Comparison of ENCODE assay signal across 9 cellular contexts in the genomic region with DNA sequence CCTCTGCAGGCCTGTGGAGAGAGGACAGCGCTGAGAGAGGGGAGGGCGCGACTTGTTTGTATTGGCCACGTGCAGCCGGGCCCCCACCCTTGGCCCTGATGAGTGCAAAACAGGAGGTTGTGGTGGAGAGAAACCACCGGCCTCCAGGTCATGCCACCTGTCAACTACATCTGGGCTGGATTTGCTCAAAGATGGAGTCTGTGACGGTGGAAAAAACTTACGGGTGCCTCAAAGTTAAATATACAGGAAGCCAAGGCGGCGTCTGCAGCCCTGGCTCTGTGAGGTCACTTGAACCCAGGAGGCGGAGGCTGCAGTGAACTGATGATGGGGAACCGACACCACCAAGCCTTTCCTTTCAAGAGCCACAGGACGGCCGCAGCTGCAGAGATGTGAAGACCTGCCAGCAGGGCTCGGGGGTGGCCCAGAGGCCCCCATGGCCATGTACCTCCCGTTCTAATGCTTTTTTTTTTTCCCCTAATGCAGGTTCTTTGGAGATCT. TPM values are rescaled to one million over a fixed set of nuclear protein-coding genes. Genes with fewer than 3 reads are reported as not detected.
DNase-seq lines count a peak whose midpoint lies in the region; ATAC-seq and TF ChIP-seq lines count a peak whose summit lies in the region.
"Had no signal": no experiment of that assay in that cellular context is flagged by ENCODE, and none has a peak within 500 bp of the region (broad histone marks: within the 10 kb centered on the region; RNA-seq: fewer than 3 reads in every experiment).

No MANE protein-coding gene starts in this region.

- H3K4me1 ChIP-seq in thymus (ENCODE audit: control insufficient read depth, insufficient read depth, low read length) (peaks cover 21% of the 10 kb centered on the region), heart left ventricle (peaks cover 0 to 22% (median 0%) of the 10 kb centered on the region in 12 donors)

- 7% methylated on average over 16 of the region's 16 CpGs for WGBS in thymus
- 73 to 85% (median 83%) methylated on average over 16 of the region's 16 CpGs for WGBS in heart left ventricle, 4 donors

- H3K36me3 ChIP-seq in thymus (ENCODE audit: control insufficient read depth, insufficient read depth) = no peaks in the 10 kb centered on the region
- no peaks in the 10 kb centered on the region for H3K36me3 ChIP-seq in heart left ventricle

- no peak overlapping the region for H3K4me3 ChIP-seq in thymus (ENCODE audit: low read length)
- H3K4me3 ChIP-seq in heart left ventricle = no peak overlapping the region

- peaks cover 7% of the 10 kb centered on the region for H3K4me1 Mint-ChIP-seq in T-helper 2 cell treated with Interferon-gamma antibody and Interleukin-4, amounts not matched to agents 5 μg/mL and 100 μg/mL, for 36 hours (ENCODE audit: low read depth)

- intact Hi-C loops in heart left ventricle (cut with DNase I) = no loop called here

- no peak overlapping the region for H3K4me3 Mint-ChIP-seq in T-helper 2 cell treated with Interferon-gamma antibody and Interleukin-4, amounts not matched to agents 5 μg/mL and 100 μg/mL, for 36 hours

- H3K36me3 Mint-ChIP-seq in T-helper 2 cell treated with Interferon-gamma antibody and Interleukin-4, amounts not matched to agents 5 μg/mL and 100 μg/mL, for 36 hours (ENCODE audit: low read depth) = no peaks in the 10 kb centered on the region

- H3K27me3 Mint-ChIP-seq in T-helper 2 cell treated with Interferon-gamma antibody and Interleukin-4, amounts not matched to agents 5 μg/mL and 100 μg/mL, for 36 hours (ENCODE audit: low read depth) = peaks cover 1% of the 10 kb centered on the region

- H3K9me3 ChIP-seq in thymus (ENCODE audit: control insufficient read depth) = no peaks in the 10 kb centered on the region
- no peaks in the 10 kb centered on the region for H3K9me3 ChIP-seq in heart left ventricle

- no peaks in the 10 kb centered on the region for H3K9me3 Mint-ChIP-seq in T-helper 2 cell treated with Interferon-gamma antibody and Interleukin-4, amounts not matched to agents 5 μg/mL and 100 μg/mL, for 36 hours

- peak; percentile 43 for ATAC-seq in HG03558 (IDR thresholded peaks at IDR 0.05; ENCODE audit: extremely low read depth, unreplicated experiment)
- no peak for ATAC-seq in heart left ventricle
- ATAC-seq in GM18520 (IDR thresholded peaks at IDR 0.05; ENCODE audit: unreplicated experiment) = no peak

- no peaks in the 10 kb centered on the region for H3K27me3 ChIP-seq in thymus (ENCODE audit: control insufficient read depth, insufficient read depth)
- no peaks in the 10 kb centered on the region for H3K27me3 ChIP-seq in heart left ventricle

- H3K27ac ChIP-seq in thymus (ENCODE audit: low read depth) (peak overlapping the region; percentile 9), heart left ventricle (no peak overlapping the region)

- DNase-seq in T-helper 2 cell (peak in 3 of 5 experiments; percentile 22 to 72 (median 64)), heart left ventricle (no peak), SKM-1 (lab: John Stamatoyannopoulos, UW; ENCODE audit: unreplicated experiment) (no peak)
- DNase-seq in T-helper 2 cell treated with Interferon-gamma antibody and Interleukin-4, amounts not matched to agents 5 μg/mL and 100 μg/mL, for 36 hours (ENCODE audit: low spot score) = no peak
- peak; percentile 71 for DNase-seq in activated effector memory CD4-positive, alpha-beta T cell treated with anti-CD3 and anti-CD28 coated beads, Interleukin-2, amount 50 U/mL, for 16 hours

- H3K27ac Mint-ChIP-seq in T-helper 2 cell treated with Interferon-gamma antibody and Interleukin-4, amounts not matched to agents 5 μg/mL and 100 μg/mL, for 36 hours = no peak overlapping the region

- no peak for TF ChIP-seq POLR2A in heart left ventricle (IDR thresholded peaks at IDR 0.05)

- TF ChIP-seq CTCF in heart left ventricle (IDR thresholded peaks at IDR 0.05) = no peak

RNA-seq across cellular contexts. Expression of a gene that starts 15.6 kb away (rescaled TPM):
- 6.4 TPM for polyA plus RNA-seq in thymus
- total RNA-seq in heart left ventricle = 1 to 10 TPM; 1.0 to 4.1 (median 1.6) TPM
- polyA plus RNA-seq in heart left ventricle = 1 to 10 TPM in 1 of 2 donors, under 1 TPM in 1; 0.53 to 3.7 TPM
- polyA plus RNA-seq: aorta had no signal

RNA-seq across cellular contexts. Expression of a gene that starts 46.5 kb away (rescaled TPM):
- polyA plus RNA-seq in thymus (1.4 TPM), heart left ventricle (under 1 TPM; 0.15 to 0.36 TPM)
- total RNA-seq in heart left ventricle = 1 to 10 TPM in 1 of 9 donors, under 1 TPM in 7, not detected in 1; 0.19 to 4.2 (median 0.56) TPM

Comparison
In these comparisons a context has a peak if more than half of its experiments do, and no peak if none do; other contexts are left out.
1. DNase-seq: peak in T-helper 2 cell (3 of 5) and activated effector memory CD4-positive, alpha-beta T cell treated with anti-CD3 and anti-CD28 coated beads, Interleukin-2, amount 50 U/mL, for 16 hours (single experiment); none in T-helper 2 cell treated with Interferon-gamma antibody and Interleukin-4, amounts not matched to agents 5 μg/mL and 100 μg/mL, for 36 hours (single experiment), heart left ventricle (0 of 5) and SKM-1 (single experiment).